In genomic region chr9:134407123-134407779, GRCh38 we compare ENCODE assay signal across 8 cellular contexts.
DNase-seq lines count a peak whose midpoint lies in the region; ATAC-seq, FAIRE-seq and TF ChIP-seq lines count a peak whose summit lies in the region.

No MANE protein-coding gene starts in this region.

- TF ChIP-seq RAD21 in HepG2 (CRISPR knock-in tag; IDR thresholded peaks at IDR 0.05) = no peak

- ATAC-seq in GM18519 (IDR thresholded peaks at IDR 0.05; ENCODE audit: low FRiP score, unreplicated experiment) (peak; percentile 46), HG02981 (IDR thresholded peaks at IDR 0.05; ENCODE audit: unreplicated experiment) (peak; percentile 66), HepG2 (no peak)

- DNase-seq in NCI-H226 (peak; percentile 91), dedifferentiated amniotic fluid mesenchymal stem cell (ENCODE audit: extremely low spot score) (peak; percentile 91), HepG2 (ENCODE audit: low spot score) (no peak), NCI-H187 treated with DMSO at 0.1 percent for 48 hours (lab: John Stamatoyannopoulos, UW) (no peak)
- peak; percentile 84 for DNase-seq in activated CD4-positive, alpha-beta T cell treated with anti-CD3 and anti-CD28 coated beads for 48 hours
- peak; percentile 68 to 69 for DNase-seq in stimulated activated CD4-positive, alpha-beta T cell treated with anti-CD3 and anti-CD28 coated beads, Interleukin-2, amount 100 ng/mL, for 48 hours

- no peaks in the 10 kb centered on the region for H3K79me2 ChIP-seq in HepG2 (ENCODE audit: insufficient read depth, low read length)

- H4K20me1 ChIP-seq in HepG2 (ENCODE audit: insufficient read depth, low read length) = peaks cover 9% of the 10 kb centered on the region; the same call in 1 of the 2 replicates

- no peak overlapping the region for H2AFZ ChIP-seq in HepG2 (ENCODE audit: low read length)

- 93% methylated on average over 18 of the region's 33 CpGs for WGBS in HepG2 (ENCODE audit: low lambda C conversion rate)

- no peak for FAIRE-seq in HepG2 (lab: Jason Lieb, UNC)

- in situ Hi-C loops in HepG2 (cut with HindIII; ENCODE audit: extremely low pct_ligation_motif_present, low pct_unique_long_range_greater_than_20kb) = no loop called here

- BruUV-seq in HepG2 (replicated peaks; lab: Mats Ljungman, UMichigan) = no TSS peak

- no peak overlapping the region for H3K9ac ChIP-seq in HepG2 (ENCODE audit: insufficient read depth, low read depth, low read length)

- no peak overlapping the region for H3K4me3 ChIP-seq in HepG2 (replicated peaks in 1 of 3; ENCODE audit: insufficient read depth in 1 of 3, low read depth in 2 of 3, low read length in 3 of 3)

- H3K4me1 ChIP-seq in HepG2 (ENCODE audit: insufficient read depth, low read length) = no peaks in the 10 kb centered on the region

- no peak for TF ChIP-seq CTCF in HepG2 (CRISPR knock-in tag; IDR thresholded peaks at IDR 0.05)

- CTCF ChIA-PET in HepG2 (lab: Yijun Ruan, JAX; ENCODE audit: low intra/inter-chr PET ratio, low total read pairs) = no interaction called here

- TF ChIP-seq POLR2A in HepG2 (IDR thresholded peaks at IDR 0.05; ENCODE audit: insufficient read depth in 1 of 2, low read depth in 2 of 2, low read length in 2 of 2) = no peak

- no peak overlapping the region for H3K4me2 ChIP-seq in HepG2 (ENCODE audit: low read depth, low read length)

- TF ChIP-seq EP300 in HepG2 (IDR thresholded peaks at IDR 0.05; ENCODE audit: low read depth in 2 of 2, low read length in 2 of 2) (no peak), HepG2 (CRISPR knock-in tag; IDR thresholded peaks at IDR 0.05; ENCODE audit: borderline replicate concordance) (no peak)

- POLR2A ChIA-PET in HepG2 (lab: Yijun Ruan, JAX) = no interaction called here

- H3K36me3 ChIP-seq in HepG2 (replicated peaks in 1 of 2; ENCODE audit: control insufficient read depth in 1 of 2, insufficient read depth in 2 of 2, low read length in 2 of 2) = peaks cover 16 to 42% of the 10 kb centered on the region in 2 experiments; a peak in 4 of 5 replicates

- no peak overlapping the region for H3K27ac ChIP-seq in HepG2 (ENCODE audit: extremely low read length, insufficient read depth, low read length)

- intact Hi-C loops in HepG2 (cut with micrococcal nuclease; ENCODE audit: unreplicated experiment) = no loop called here

- H3K27me3 ChIP-seq in HepG2 (ENCODE audit: control insufficient read depth in 1 of 2, insufficient read depth in 2 of 2, low read length in 2 of 2) = no peaks in the 10 kb centered on the region

- no peaks in the 10 kb centered on the region for H3K9me3 ChIP-seq in HepG2 (ENCODE audit: low read length)

TF ChIP-seq in HepG2, 621 proteins besides CTCF, POLR2A, EP300 and RAD21:
- TF ChIP-seq ZNF710 (CRISPR knock-in tag; IDR thresholded peaks at IDR 0.05; ENCODE audit: borderline replicate concordance) (no peak), CBFB (CRISPR knock-in tag; IDR thresholded peaks at IDR 0.05) (no peak), ZBTB21 (CRISPR knock-in tag; IDR thresholded peaks at IDR 0.05) (no peak), ZNF687 (CRISPR knock-in tag; IDR thresholded peaks at IDR 0.05) (no peak), HNRNPL (IDR thresholded peaks at IDR 0.05; ENCODE audit: low read depth, low read length) (peak; percentile 50; the same call in 1 of the 2 replicates)
TF ChIP-seq in HepG2: peak in this region for 1.

Comparison
In these comparisons a context has a peak if more than half of its experiments do, and no peak if none do; other contexts are left out.
1. DNase-seq: peak in NCI-H226 (single experiment), activated CD4-positive, alpha-beta T cell treated with anti-CD3 and anti-CD28 coated beads for 48 hours (single experiment), dedifferentiated amniotic fluid mesenchymal stem cell (single experiment) and stimulated activated CD4-positive, alpha-beta T cell treated with anti-CD3 and anti-CD28 coated beads, Interleukin-2, amount 100 ng/mL, for 48 hours (2 of 2); none in HepG2 (single experiment) and NCI-H187 treated with DMSO at 0.1 percent for 48 hours (single experiment).